Comparison of ENCODE assay signal across 8 cellular contexts in genomic region chr5:73625905-73626811, GRCh38. TPM values are rescaled to one million over a fixed set of nuclear protein-coding genes. Genes with fewer than 3 reads are reported as not detected.
A peak's percentile ranks its signal among the peaks of the same experiment; 100 is the strongest.
DNase-seq lines count a peak whose midpoint lies in the region; ATAC-seq, FAIRE-seq and TF ChIP-seq lines count a peak whose summit lies in the region.

ARHGEF28 (plus strand) TSS chr5:73626196; CDS start chr5:73684852, 58,656 bp downstream.

- no peaks in the 10 kb centered on the region for H3K9me3 Mint-ChIP-seq in T-helper 1 cell treated with Interleukin-12 subunit alpha and Interleukin-12 subunit beta and Interleukin-4 antibody, amounts not matched to agents 30 μg/mL and 1 μg/mL, for 36 hours

- H3K27me3 ChIP-seq in IMR-90 (ENCODE audit: control insufficient read depth, insufficient read depth, low read length) (no peaks in the 10 kb centered on the region), dorsolateral prefrontal cortex (no peaks in the 10 kb centered on the region), HepG2 (ENCODE audit: control insufficient read depth in 1 of 2, insufficient read depth in 2 of 2, low read length in 2 of 2) (no peaks in the 10 kb centered on the region; a peak in 1 of 5 replicates)

- peak within 1 kb of the TSS; percentile 73 for H4K91ac ChIP-seq in IMR-90 (ENCODE audit: insufficient read depth, low read depth, low read length)

- TF ChIP-seq POLR2A in IMR-90 (IDR thresholded peaks at IDR 0.05; ENCODE audit: low read depth, low read length) (no peak), HepG2 (IDR thresholded peaks at IDR 0.05; ENCODE audit: insufficient read depth in 1 of 2, low read depth in 2 of 2, low read length in 2 of 2) (peak; percentile 54 to 75; a peak in 3 of 4 replicates)

- H3K9me1 ChIP-seq in IMR-90 (ENCODE audit: insufficient read depth, low read length) = peaks cover 3% of the 10 kb centered on the region; the same call in 1 of the 2 replicates

- CTCF ChIA-PET in AG04449 (lab: Yijun Ruan, JAX) = interaction anchor here (0.9 to 2.9 kb wide), 6 partner anchors 10 to 167 kb away, joined by 3 to 13 read pairs (median 6); no protein-coding TSS in a partner anchor
- CTCF ChIA-PET in IMR-90 (lab: Yijun Ruan, JAX) = interaction anchor here (0.9 to 1.0 kb wide), 2 partner anchors 22 to 67 kb away, joined by 3 read pairs; no protein-coding TSS in a partner anchor
- CTCF ChIA-PET in HepG2 (lab: Yijun Ruan, JAX; ENCODE audit: low intra/inter-chr PET ratio, low total read pairs) = no interaction called here

- no peaks in the 10 kb centered on the region for H3K9me3 ChIP-seq in IMR-90 (ENCODE audit: control insufficient read depth, insufficient read depth, low read length)
- H3K9me3 ChIP-seq in HepG2 (ENCODE audit: low read length) = no peaks in the 10 kb centered on the region

- H2AFZ ChIP-seq in IMR-90 (replicated peaks; ENCODE audit: low read length, poor library complexity) = peak within 1 kb of the TSS; percentile 94
- no peak within 1 kb of the TSS for H2AFZ ChIP-seq in HepG2 (ENCODE audit: low read length)

- no peaks in the 10 kb centered on the region for H4K20me1 ChIP-seq in IMR-90 (ENCODE audit: insufficient read depth, low read length)
- H4K20me1 ChIP-seq in HepG2 (ENCODE audit: insufficient read depth, low read length) = peaks cover 4% of the 10 kb centered on the region

- peaks cover 65% of the 10 kb centered on the region for H3K27me3 Mint-ChIP-seq in T-helper 1 cell treated with Interleukin-12 subunit alpha and Interleukin-12 subunit beta and Interleukin-4 antibody, amounts not matched to agents 30 μg/mL and 1 μg/mL, for 36 hours (ENCODE audit: low read depth)

- TF ChIP-seq RAD21 in IMR-90 (IDR thresholded peaks at IDR 0.05; ENCODE audit: low read length) = no peak
- TF ChIP-seq RAD21 in HepG2 (CRISPR knock-in tag; IDR thresholded peaks at IDR 0.05) = 0 out of 2 replicates have a peak, but pooled peaks have one; percentile 49

- no peaks in the 10 kb centered on the region for H3K4me1 Mint-ChIP-seq in T-helper 1 cell treated with Interleukin-12 subunit alpha and Interleukin-12 subunit beta and Interleukin-4 antibody, amounts not matched to agents 30 μg/mL and 1 μg/mL, for 36 hours (ENCODE audit: low read depth)

- H4K5ac ChIP-seq in IMR-90 (ENCODE audit: low read depth, low read length) = peak within 1 kb of the TSS; percentile 30; the same call in 1 of the 2 replicates

- peak within 1 kb of the TSS; percentile 71 for H3K9ac ChIP-seq in IMR-90 (ENCODE audit: low read depth, low read length)
- H3K9ac ChIP-seq in HepG2 (ENCODE audit: insufficient read depth, low read depth, low read length) = peak within 1 kb of the TSS; percentile 82

- H3K79me1 ChIP-seq in IMR-90 (ENCODE audit: low read depth in 1 of 2, low read length in 2 of 2) = peaks cover 8 to 48% of the 10 kb centered on the region in 2 experiments

- H3K27ac ChIP-seq in IMR-90 (ENCODE audit: insufficient read depth, low read length) = peak within 1 kb of the TSS; percentile 67; the same call in 1 of the 2 replicates
- peak within 1 kb of the TSS in 45 of 59 donors; percentile 2 to 87 (median 60) for H3K27ac ChIP-seq in dorsolateral prefrontal cortex
- H3K27ac ChIP-seq in HepG2 (ENCODE audit: extremely low read length, insufficient read depth, low read length) = peak within 1 kb of the TSS; percentile 81

- peak within 1 kb of the TSS; percentile 49 to 83 for H4K8ac ChIP-seq in IMR-90 (ENCODE audit: low read depth in 2 of 2, low read length in 2 of 2)

- H3K79me2 ChIP-seq in HepG2 (ENCODE audit: insufficient read depth, low read length) = peaks cover 47% of the 10 kb centered on the region

- no peak for TF ChIP-seq CTCF in AG04449 (IDR thresholded peaks at IDR 0.05; ENCODE audit: insufficient read depth, low read length, missing control alignments)
- TF ChIP-seq CTCF in IMR-90 (conservative IDR thresholded peaks at IDR 0.05; ENCODE audit: low read depth, low read length) = no peak
- peak in 2 of 56 donors; percentile 12 to 15 for TF ChIP-seq CTCF in dorsolateral prefrontal cortex (IDR thresholded peaks at IDR 0.05 in 54 of 56, conservative IDR thresholded peaks at IDR 0.05 in 2 of 56; ENCODE audit: low read depth in 1 of 56, partially characterized antibody in 56 of 56)
- TF ChIP-seq CTCF in HepG2 (CRISPR knock-in tag; IDR thresholded peaks at IDR 0.05) = peak; percentile 23; the same call in 1 of the 2 replicates

- 1% methylated on average over 42 of the region's 97 CpGs; no CpG with 5 or more reads in 1 of the 2 experiments for WGBS in IMR-90 (ENCODE audit: extremely low coverage in 2 of 2, insufficient read length in 1 of 2), 2 experiments
- WGBS in HepG2 (ENCODE audit: low lambda C conversion rate) = under 1% methylated on average over 23 of the region's 97 CpGs

- peak within 1 kb of the TSS; percentile 85 for H2AK9ac ChIP-seq in IMR-90 (replicated peaks; ENCODE audit: low read depth, low read length, poor library complexity)

- H3K4me3 Mint-ChIP-seq in T-helper 1 cell treated with Interleukin-12 subunit alpha and Interleukin-12 subunit beta and Interleukin-4 antibody, amounts not matched to agents 30 μg/mL and 1 μg/mL, for 36 hours = peak within 1 kb of the TSS; percentile 37

- H3K4me1 ChIP-seq in IMR-90 (ENCODE audit: control insufficient read depth, insufficient read depth, low read length) (peaks cover 3% of the 10 kb centered on the region; the same call in 1 of the 2 replicates), HepG2 (ENCODE audit: insufficient read depth, low read length) (peaks cover 77% of the 10 kb centered on the region)

- dilution Hi-C loops in IMR-90 (cut with HindIII; ENCODE audit: low sequenced_read_pairs, unreplicated experiment) = no loop called here

- peak within 1 kb of the TSS; percentile 22 for H2BK20ac ChIP-seq in IMR-90 (ENCODE audit: low read depth, low read length)

- DNase-seq in AG04449 (ENCODE audit: low read depth, low spot score) = no peak
- DNase-seq in IMR-90 = peak; percentile 28
- DNase-seq in dorsolateral prefrontal cortex = peak in 7 of 10 donors; percentile 11 to 68 (median 38)
- DNase-seq in HepG2 (ENCODE audit: low spot score) = peak; percentile 49
- DNase-seq in stimulated activated CD8-positive, alpha-beta memory T cell treated with anti-CD3 and anti-CD28 coated beads, Interleukin-12 subunit alpha, Interleukin-12 subunit beta, amount 100 ng/mL, for 1 hour (ENCODE audit: low read depth) = peak; percentile 2
- DNase-seq in DMS79 treated with DMSO at 0.1 percent for 48 hours (lab: John Stamatoyannopoulos, UW) = no peak

- H3K4me3 ChIP-seq in AG04449 (ENCODE audit: low read depth, low read length) = peak within 1 kb of the TSS; percentile 84
- H3K4me3 ChIP-seq in IMR-90 (ENCODE audit: insufficient read depth, low read depth, low read length) = peak within 1 kb of the TSS; percentile 72
- peak within 1 kb of the TSS; percentile 50 to 87 (median 72) for H3K4me3 ChIP-seq in dorsolateral prefrontal cortex
- peak within 1 kb of the TSS; percentile 79 to 90 (median 80) for H3K4me3 ChIP-seq in HepG2 (replicated peaks in 1 of 3; ENCODE audit: insufficient read depth in 1 of 3, low read depth in 2 of 3, low read length in 3 of 3)

- POLR2A ChIA-PET in AG04449 (lab: Yijun Ruan, JAX) (interaction anchor here (0.7 to 1.0 kb wide), 2 partner anchors 14 to 36 kb away, joined by 3 read pairs; no protein-coding TSS in a partner anchor), IMR-90 (lab: Charles Lee; ENCODE audit: unreplicated experiment) (no interaction called here), HepG2 (lab: Yijun Ruan, JAX) (interaction anchor here (0.9 to 4.3 kb wide), 20 partner anchors 8 to 196 kb away, joined by 3 to 30 read pairs (median 6); partner anchors contain the start of gene BTF3)

- H2AK5ac ChIP-seq in IMR-90 (ENCODE audit: low read depth, low read length) = peak within 1 kb of the TSS; percentile 91

- H3K36me3 ChIP-seq in IMR-90 (ENCODE audit: control insufficient read depth, insufficient read depth, low read length) (no peaks in the 10 kb centered on the region), HepG2 (replicated peaks in 1 of 2; ENCODE audit: control insufficient read depth in 1 of 2, insufficient read depth in 2 of 2, low read length in 2 of 2) (no peaks in the 10 kb centered on the region)

- in situ Hi-C loops in IMR-90 (cut with MboI; ENCODE audit: low sequenced_read_pairs) = no loop called here
- in situ Hi-C loops in HepG2 (cut with HindIII; ENCODE audit: extremely low pct_ligation_motif_present, low pct_unique_long_range_greater_than_20kb) = no loop called here

- peak within 1 kb of the TSS; percentile 74; the same call in 1 of the 3 replicates for H2BK15ac ChIP-seq in IMR-90 (ENCODE audit: low read depth, low read length)

- peak within 1 kb of the TSS; percentile 96 for H3K23ac ChIP-seq in IMR-90 (ENCODE audit: low read depth, low read length)

- BruUV-seq in IMR-90 (replicated peaks; lab: Mats Ljungman, UMichigan) (no TSS peak), HepG2 (replicated peaks; lab: Mats Ljungman, UMichigan) (no TSS peak)

- peak within 1 kb of the TSS; percentile 30 for H3K18ac ChIP-seq in IMR-90 (ENCODE audit: low read depth, low read length)

- H2BK5ac ChIP-seq in IMR-90 (ENCODE audit: low read depth, low read length, poor library complexity, severe bottlenecking) = peak within 1 kb of the TSS; percentile 75

- peak within 1 kb of the TSS; percentile 64 for H3K4ac ChIP-seq in IMR-90 (ENCODE audit: low read depth, low read length)

- H3K27ac Mint-ChIP-seq in T-helper 1 cell treated with Interleukin-12 subunit alpha and Interleukin-12 subunit beta and Interleukin-4 antibody, amounts not matched to agents 30 μg/mL and 1 μg/mL, for 36 hours = no peak within 1 kb of the TSS

- intact Hi-C loops in IMR-90 (cut with micrococcal nuclease) (loop anchor here (5.0 kb wide), 1 partner anchor 66 kb away; no protein-coding TSS in a partner anchor), dorsolateral prefrontal cortex (cut with DNase I) (no loop called here), HepG2 (cut with micrococcal nuclease; ENCODE audit: unreplicated experiment) (loop anchor here (2.0 to 5.0 kb wide), 3 partner anchors 35 to 66 kb away; no protein-coding TSS in a partner anchor)

- no peaks in the 10 kb centered on the region for H3K36me3 Mint-ChIP-seq in T-helper 1 cell treated with Interleukin-12 subunit alpha and Interleukin-12 subunit beta and Interleukin-4 antibody, amounts not matched to agents 30 μg/mL and 1 μg/mL, for 36 hours (ENCODE audit: low read depth)

- TF ChIP-seq EP300 in HepG2 (IDR thresholded peaks at IDR 0.05; ENCODE audit: low read depth in 2 of 2, low read length in 2 of 2) = no peak
- TF ChIP-seq EP300 in HepG2 (CRISPR knock-in tag; IDR thresholded peaks at IDR 0.05; ENCODE audit: borderline replicate concordance) = no peak

- peak within 1 kb of the TSS; percentile 65 for H2BK120ac ChIP-seq in IMR-90 (ENCODE audit: low read depth, low read length)

- no peak for FAIRE-seq in HepG2 (lab: Jason Lieb, UNC)

- peak; percentile 64 for ATAC-seq in GM18502 (IDR thresholded peaks at IDR 0.05; ENCODE audit: poor library complexity, unreplicated experiment)
- peak; percentile 90 for ATAC-seq in IMR-90 (ENCODE audit: low read depth)
- peak; percentile 78 for ATAC-seq in HepG2

- peak within 1 kb of the TSS; percentile 61; the same call in 1 of the 2 replicates for H3K56ac ChIP-seq in IMR-90 (ENCODE audit: extremely low read depth, insufficient read depth, low read length)

- H3K14ac ChIP-seq in IMR-90 (replicated peaks; ENCODE audit: low read depth, low read length) = peak within 1 kb of the TSS; percentile 88

- H3K4me2 ChIP-seq in IMR-90 (ENCODE audit: low read depth, low read length) (peak within 1 kb of the TSS; percentile 100), HepG2 (ENCODE audit: low read depth, low read length) (peak within 1 kb of the TSS; percentile 99)

RNA-seq across cellular contexts. Expression of gene ARHGEF28, which starts in this region (rescaled TPM):
- total RNA-seq in IMR-90 (2012; rRNA removed) (13.9 and 16.0 TPM in 2 replicates), dorsolateral prefrontal cortex (10 to 100 TPM in 117 of 120 experiments, 1 to 10 TPM in 3; 8.0 to 28.4 (median 18.0) TPM), HepG2 (2016; rRNA removed; fragmentation: Illumina TruSeq; extraction: Trizol) (34.1 and 36.7 TPM in 2 replicates)
- polyA plus RNA-seq in IMR-90 (2012; rRNA removed) (3.6 TPM in 2 replicates), HepG2 (2011; rRNA removed) (15.0 and 17.4 TPM in 2 replicates)
- polyA plus RNA-seq in IMR-90 (2012; cell fraction: cytosol; rRNA removed) = 1.3 and 1.6 TPM in 2 replicates
- 9.9 and 15.0 TPM in 2 replicates for polyA plus RNA-seq in IMR-90 (2012; cell fraction: nucleus; rRNA removed; ENCODE audit: low replicate concordance)
- 24.5 and 25.4 TPM in 2 replicates for total RNA-seq in HepG2 (2016; cell fraction: cytosol; rRNA removed; fragmentation: Illumina TruSeq; extraction: Trizol; ENCODE audit: low read depth)
- 31.7 and 34.4 TPM in 2 replicates for total RNA-seq in HepG2 (2016; cell fraction: insoluble cytoplasmic fraction; rRNA removed; fragmentation: Illumina TruSeq; extraction: Trizol)
- 12.5 and 13.4 TPM in 2 replicates for total RNA-seq in HepG2 (2016; cell fraction: membrane; rRNA removed; fragmentation: Illumina TruSeq; extraction: Trizol)
- 68.4 and 71.0 TPM in 2 replicates for total RNA-seq in HepG2 (2016; cell fraction: nucleus; rRNA removed; fragmentation: Illumina TruSeq; extraction: Trizol)
- polyA plus RNA-seq in HepG2 (2011; cell fraction: cytosol; rRNA removed) = 8.9 and 10.6 TPM in 2 replicates
- polyA plus RNA-seq in HepG2 (2011; cell fraction: nucleus; rRNA removed) = 37.6 and 39.6 TPM in 2 replicates
- polyA plus RNA-seq in HepG2 (2012) = 21.7 and 22.1 TPM in 2 replicates
- 1.3 and 1.4 TPM in 2 replicates for polyA plus RNA-seq in HepG2 (2016; cell fraction: cytosol; fragmentation: Illumina TruSeq; extraction: Trizol; ENCODE audit: low read depth)
- polyA plus RNA-seq in HepG2 (2016; cell fraction: insoluble cytoplasmic fraction; fragmentation: Illumina TruSeq; extraction: Trizol; ENCODE audit: low read depth) = 19.3 and 20.1 TPM in 2 replicates
- 2.5 and 2.8 TPM in 2 replicates for polyA plus RNA-seq in HepG2 (2016; cell fraction: membrane; fragmentation: Illumina TruSeq; extraction: Trizol; ENCODE audit: low read depth)
- polyA plus RNA-seq in HepG2 (2016; cell fraction: nucleus; fragmentation: Illumina TruSeq; extraction: Trizol; ENCODE audit: insufficient read depth, low read depth) = 33.5 and 34.3 TPM in 2 replicates
- 7.5 and 73.0 TPM in 2 replicates for polyA minus RNA-seq in HepG2 (2011; rRNA and poly(A)+ RNA removed; ENCODE audit: low replicate concordance)
- 33.6 and 40.2 TPM in 2 replicates for polyA minus RNA-seq in HepG2 (2011; cell fraction: cytosol; rRNA and poly(A)+ RNA removed)
- 304 and 307 TPM in 2 replicates for polyA minus RNA-seq in HepG2 (2011; cell fraction: nucleus; rRNA and poly(A)+ RNA removed)

Comparison
In these comparisons a context has a peak if more than half of its experiments do, and no peak if none do; other contexts are left out.
1. DNase-seq: peak in IMR-90 (single experiment), dorsolateral prefrontal cortex (7 of 10), HepG2 (single experiment) and stimulated activated CD8-positive, alpha-beta memory T cell treated with anti-CD3 and anti-CD28 coated beads, Interleukin-12 subunit alpha, Interleukin-12 subunit beta, amount 100 ng/mL, for 1 hour (single experiment); none in AG04449 (single experiment) and DMS79 treated with DMSO at 0.1 percent for 48 hours (single experiment).
2. intact Hi-C loops: an anchor here in IMR-90 (5.0 kb wide) and HepG2 (2.0 to 5.0 kb wide); none called in dorsolateral prefrontal cortex.
3. Peak in every context shown above with its lines, with median percentiles within 50 percentile points of each other: H3K4me3 ChIP-seq, ATAC-seq and H3K27ac ChIP-seq.